Comparison of ENCODE assay signal across 1 cellular context in the genomic region with DNA sequence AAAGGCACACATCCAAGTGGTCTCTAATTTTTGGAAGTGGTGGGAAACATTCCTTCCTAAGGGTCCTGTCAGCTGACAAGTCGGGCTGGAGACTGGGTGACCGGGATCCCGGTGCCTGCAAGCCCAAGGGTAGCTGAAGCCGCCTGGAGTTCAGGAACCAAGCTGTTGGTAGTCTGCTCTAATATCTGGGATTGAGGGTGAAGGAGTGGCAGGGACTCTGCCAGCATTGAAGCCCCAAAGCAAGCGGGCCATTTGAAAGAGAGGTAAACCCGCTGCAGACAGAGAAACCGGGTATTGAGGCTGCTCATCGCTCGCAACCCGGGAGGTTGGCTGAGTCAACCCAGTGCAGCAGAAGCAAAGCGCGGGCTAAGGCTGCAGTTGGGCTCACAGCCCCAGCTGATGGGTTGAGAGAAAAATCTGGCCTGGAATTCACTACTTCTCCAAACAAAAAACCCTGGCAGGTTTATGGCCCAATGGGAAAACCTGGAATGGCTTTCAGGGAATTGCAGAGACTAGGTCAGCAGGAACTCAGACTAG.
TF ChIP-seq lines count a peak whose summit lies in the region.

No MANE protein-coding gene starts in this region.

TF ChIP-seq in HEK293, 187 proteins besides CTCF, POLR2A, EP300 and RAD21 (continued from another document and continues in another):
- TF ChIP-seq, protein P1, sequence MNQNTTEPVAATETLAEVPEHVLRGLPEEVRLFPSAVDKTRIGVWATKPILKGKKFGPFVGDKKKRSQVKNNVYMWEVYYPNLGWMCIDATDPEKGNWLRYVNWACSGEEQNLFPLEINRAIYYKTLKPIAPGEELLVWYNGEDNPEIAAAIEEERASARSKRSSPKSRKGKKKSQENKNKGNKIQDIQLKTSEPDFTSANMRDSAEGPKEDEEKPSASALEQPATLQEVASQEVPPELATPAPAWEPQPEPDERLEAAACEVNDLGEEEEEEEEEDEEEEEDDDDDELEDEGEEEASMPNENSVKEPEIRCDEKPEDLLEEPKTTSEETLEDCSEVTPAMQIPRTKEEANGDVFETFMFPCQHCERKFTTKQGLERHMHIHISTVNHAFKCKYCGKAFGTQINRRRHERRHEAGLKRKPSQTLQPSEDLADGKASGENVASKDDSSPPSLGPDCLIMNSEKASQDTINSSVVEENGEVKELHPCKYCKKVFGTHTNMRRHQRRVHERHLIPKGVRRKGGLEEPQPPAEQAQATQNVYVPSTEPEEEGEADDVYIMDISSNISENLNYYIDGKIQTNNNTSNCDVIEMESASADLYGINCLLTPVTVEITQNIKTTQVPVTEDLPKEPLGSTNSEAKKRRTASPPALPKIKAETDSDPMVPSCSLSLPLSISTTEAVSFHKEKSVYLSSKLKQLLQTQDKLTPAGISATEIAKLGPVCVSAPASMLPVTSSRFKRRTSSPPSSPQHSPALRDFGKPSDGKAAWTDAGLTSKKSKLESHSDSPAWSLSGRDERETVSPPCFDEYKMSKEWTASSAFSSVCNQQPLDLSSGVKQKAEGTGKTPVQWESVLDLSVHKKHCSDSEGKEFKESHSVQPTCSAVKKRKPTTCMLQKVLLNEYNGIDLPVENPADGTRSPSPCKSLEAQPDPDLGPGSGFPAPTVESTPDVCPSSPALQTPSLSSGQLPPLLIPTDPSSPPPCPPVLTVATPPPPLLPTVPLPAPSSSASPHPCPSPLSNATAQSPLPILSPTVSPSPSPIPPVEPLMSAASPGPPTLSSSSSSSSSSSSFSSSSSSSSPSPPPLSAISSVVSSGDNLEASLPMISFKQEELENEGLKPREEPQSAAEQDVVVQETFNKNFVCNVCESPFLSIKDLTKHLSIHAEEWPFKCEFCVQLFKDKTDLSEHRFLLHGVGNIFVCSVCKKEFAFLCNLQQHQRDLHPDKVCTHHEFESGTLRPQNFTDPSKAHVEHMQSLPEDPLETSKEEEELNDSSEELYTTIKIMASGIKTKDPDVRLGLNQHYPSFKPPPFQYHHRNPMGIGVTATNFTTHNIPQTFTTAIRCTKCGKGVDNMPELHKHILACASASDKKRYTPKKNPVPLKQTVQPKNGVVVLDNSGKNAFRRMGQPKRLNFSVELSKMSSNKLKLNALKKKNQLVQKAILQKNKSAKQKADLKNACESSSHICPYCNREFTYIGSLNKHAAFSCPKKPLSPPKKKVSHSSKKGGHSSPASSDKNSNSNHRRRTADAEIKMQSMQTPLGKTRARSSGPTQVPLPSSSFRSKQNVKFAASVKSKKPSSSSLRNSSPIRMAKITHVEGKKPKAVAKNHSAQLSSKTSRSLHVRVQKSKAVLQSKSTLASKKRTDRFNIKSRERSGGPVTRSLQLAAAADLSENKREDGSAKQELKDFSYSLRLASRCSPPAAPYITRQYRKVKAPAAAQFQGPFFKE (tag by site-specific recombination; IDR thresholded peaks at IDR 0.05; ENCODE audit: borderline replicate concordance) = no peak
- TF ChIP-seq ZNF366 (tag by site-specific recombination; conservative IDR thresholded peaks at IDR 0.05) = no peak
- TF ChIP-seq ZNF416 (tag by site-specific recombination; IDR thresholded peaks at IDR 0.05) = no peak
- TF ChIP-seq ZNF292 (tag by site-specific recombination; IDR thresholded peaks at IDR 0.05; ENCODE audit: borderline replicate concordance, low read depth) = no peak
- TF ChIP-seq, protein P2, sequence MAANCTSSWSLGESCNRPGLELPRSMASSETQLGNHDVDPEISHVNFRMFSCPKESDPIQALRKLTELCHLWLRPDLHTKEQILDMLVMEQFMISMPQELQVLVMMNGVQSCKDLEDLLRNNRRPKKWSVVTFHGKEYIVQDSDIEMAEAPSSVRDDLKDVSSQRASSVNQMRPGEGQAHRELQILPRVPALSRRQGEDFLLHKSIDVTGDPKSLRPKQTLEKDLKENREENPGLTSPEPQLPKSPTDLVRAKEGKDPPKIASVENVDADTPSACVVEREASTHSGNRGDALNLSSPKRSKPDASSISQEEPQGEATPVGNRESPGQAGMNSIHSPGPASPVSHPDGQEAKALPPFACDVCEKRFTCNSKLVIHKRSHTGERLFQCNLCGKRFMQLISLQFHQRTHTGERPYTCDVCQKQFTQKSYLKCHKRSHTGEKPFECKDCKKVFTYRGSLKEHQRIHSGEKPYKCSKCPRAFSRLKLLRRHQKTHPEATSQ (tag by site-specific recombination; IDR thresholded peaks at IDR 0.05) = no peak
- TF ChIP-seq ZNF621 (tag by site-specific recombination; IDR thresholded peaks at IDR 0.05) = no peak
- TF ChIP-seq, protein P3, sequence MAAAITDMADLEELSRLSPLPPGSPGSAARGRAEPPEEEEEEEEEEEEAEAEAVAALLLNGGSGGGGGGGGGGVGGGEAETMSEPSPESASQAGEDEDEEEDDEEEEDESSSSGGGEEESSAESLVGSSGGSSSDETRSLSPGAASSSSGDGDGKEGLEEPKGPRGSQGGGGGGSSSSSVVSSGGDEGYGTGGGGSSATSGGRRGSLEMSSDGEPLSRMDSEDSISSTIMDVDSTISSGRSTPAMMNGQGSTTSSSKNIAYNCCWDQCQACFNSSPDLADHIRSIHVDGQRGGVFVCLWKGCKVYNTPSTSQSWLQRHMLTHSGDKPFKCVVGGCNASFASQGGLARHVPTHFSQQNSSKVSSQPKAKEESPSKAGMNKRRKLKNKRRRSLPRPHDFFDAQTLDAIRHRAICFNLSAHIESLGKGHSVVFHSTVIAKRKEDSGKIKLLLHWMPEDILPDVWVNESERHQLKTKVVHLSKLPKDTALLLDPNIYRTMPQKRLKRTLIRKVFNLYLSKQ (tag by site-specific recombination; IDR thresholded peaks at IDR 0.05; ENCODE audit: borderline replicate concordance) = no peak
- TF ChIP-seq, protein P4, sequence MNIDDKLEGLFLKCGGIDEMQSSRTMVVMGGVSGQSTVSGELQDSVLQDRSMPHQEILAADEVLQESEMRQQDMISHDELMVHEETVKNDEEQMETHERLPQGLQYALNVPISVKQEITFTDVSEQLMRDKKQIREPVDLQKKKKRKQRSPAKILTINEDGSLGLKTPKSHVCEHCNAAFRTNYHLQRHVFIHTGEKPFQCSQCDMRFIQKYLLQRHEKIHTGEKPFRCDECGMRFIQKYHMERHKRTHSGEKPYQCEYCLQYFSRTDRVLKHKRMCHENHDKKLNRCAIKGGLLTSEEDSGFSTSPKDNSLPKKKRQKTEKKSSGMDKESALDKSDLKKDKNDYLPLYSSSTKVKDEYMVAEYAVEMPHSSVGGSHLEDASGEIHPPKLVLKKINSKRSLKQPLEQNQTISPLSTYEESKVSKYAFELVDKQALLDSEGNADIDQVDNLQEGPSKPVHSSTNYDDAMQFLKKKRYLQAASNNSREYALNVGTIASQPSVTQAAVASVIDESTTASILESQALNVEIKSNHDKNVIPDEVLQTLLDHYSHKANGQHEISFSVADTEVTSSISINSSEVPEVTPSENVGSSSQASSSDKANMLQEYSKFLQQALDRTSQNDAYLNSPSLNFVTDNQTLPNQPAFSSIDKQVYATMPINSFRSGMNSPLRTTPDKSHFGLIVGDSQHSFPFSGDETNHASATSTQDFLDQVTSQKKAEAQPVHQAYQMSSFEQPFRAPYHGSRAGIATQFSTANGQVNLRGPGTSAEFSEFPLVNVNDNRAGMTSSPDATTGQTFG (tag by site-specific recombination; IDR thresholded peaks at IDR 0.05; ENCODE audit: borderline replicate concordance) = no peak
- TF ChIP-seq ZBTB48 (tag by site-specific recombination; IDR thresholded peaks at IDR 0.05) = 0 out of 2 replicates have a peak, but pooled peaks have one; percentile 51
- TF ChIP-seq, protein P5, sequence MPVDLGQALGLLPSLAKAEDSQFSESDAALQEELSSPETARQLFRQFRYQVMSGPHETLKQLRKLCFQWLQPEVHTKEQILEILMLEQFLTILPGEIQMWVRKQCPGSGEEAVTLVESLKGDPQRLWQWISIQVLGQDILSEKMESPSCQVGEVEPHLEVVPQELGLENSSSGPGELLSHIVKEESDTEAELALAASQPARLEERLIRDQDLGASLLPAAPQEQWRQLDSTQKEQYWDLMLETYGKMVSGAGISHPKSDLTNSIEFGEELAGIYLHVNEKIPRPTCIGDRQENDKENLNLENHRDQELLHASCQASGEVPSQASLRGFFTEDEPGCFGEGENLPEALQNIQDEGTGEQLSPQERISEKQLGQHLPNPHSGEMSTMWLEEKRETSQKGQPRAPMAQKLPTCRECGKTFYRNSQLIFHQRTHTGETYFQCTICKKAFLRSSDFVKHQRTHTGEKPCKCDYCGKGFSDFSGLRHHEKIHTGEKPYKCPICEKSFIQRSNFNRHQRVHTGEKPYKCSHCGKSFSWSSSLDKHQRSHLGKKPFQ (tag by site-specific recombination; IDR thresholded peaks at IDR 0.05) = no peak
- TF ChIP-seq ZNF16 (tag by site-specific recombination; IDR thresholded peaks at IDR 0.05; ENCODE audit: low read depth) = no peak
- TF ChIP-seq ZNF223 (tag by site-specific recombination; IDR thresholded peaks at IDR 0.05) = no peak
- TF ChIP-seq, protein P6, sequence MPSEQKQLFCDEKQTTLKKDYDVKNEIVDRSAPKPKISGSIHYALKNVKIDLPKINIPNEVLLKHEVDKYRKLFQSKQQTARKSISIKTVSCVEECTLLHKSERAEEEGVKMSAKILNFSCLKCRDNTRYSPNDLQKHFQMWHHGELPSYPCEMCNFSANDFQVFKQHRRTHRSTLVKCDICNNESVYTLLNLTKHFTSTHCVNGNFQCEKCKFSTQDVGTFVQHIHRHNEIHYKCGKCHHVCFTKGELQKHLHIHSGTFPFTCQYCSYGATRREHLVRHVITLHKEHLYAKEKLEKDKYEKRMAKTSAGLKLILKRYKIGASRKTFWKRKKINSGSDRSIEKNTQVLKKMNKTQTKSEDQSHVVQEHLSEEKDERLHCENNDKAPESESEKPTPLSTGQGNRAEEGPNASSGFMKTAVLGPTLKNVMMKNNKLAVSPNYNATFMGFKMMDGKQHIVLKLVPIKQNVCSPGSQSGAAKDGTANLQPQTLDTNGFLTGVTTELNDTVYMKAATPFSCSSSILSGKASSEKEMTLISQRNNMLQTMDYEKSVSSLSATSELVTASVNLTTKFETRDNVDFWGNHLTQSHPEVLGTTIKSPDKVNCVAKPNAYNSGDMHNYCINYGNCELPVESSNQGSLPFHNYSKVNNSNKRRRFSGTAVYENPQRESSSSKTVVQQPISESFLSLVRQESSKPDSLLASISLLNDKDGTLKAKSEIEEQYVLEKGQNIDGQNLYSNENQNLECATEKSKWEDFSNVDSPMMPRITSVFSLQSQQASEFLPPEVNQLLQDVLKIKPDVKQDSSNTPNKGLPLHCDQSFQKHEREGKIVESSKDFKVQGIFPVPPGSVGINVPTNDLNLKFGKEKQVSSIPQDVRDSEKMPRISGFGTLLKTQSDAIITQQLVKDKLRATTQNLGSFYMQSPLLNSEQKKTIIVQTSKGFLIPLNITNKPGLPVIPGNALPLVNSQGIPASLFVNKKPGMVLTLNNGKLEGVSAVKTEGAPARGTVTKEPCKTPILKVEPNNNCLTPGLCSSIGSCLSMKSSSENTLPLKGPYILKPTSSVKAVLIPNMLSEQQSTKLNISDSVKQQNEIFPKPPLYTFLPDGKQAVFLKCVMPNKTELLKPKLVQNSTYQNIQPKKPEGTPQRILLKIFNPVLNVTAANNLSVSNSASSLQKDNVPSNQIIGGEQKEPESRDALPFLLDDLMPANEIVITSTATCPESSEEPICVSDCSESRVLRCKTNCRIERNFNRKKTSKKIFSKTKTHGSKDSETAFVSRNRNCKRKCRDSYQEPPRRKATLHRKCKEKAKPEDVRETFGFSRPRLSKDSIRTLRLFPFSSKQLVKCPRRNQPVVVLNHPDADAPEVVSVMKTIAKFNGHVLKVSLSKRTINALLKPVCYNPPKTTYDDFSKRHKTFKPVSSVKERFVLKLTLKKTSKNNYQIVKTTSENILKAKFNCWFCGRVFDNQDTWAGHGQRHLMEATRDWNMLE (tag by site-specific recombination; conservative IDR thresholded peaks at IDR 0.05; ENCODE audit: low read depth) = no peak
- TF ChIP-seq ZNF138 (tag by site-specific recombination; IDR thresholded peaks at IDR 0.05; ENCODE audit: borderline replicate concordance) = no peak
- TF ChIP-seq, protein P7, sequence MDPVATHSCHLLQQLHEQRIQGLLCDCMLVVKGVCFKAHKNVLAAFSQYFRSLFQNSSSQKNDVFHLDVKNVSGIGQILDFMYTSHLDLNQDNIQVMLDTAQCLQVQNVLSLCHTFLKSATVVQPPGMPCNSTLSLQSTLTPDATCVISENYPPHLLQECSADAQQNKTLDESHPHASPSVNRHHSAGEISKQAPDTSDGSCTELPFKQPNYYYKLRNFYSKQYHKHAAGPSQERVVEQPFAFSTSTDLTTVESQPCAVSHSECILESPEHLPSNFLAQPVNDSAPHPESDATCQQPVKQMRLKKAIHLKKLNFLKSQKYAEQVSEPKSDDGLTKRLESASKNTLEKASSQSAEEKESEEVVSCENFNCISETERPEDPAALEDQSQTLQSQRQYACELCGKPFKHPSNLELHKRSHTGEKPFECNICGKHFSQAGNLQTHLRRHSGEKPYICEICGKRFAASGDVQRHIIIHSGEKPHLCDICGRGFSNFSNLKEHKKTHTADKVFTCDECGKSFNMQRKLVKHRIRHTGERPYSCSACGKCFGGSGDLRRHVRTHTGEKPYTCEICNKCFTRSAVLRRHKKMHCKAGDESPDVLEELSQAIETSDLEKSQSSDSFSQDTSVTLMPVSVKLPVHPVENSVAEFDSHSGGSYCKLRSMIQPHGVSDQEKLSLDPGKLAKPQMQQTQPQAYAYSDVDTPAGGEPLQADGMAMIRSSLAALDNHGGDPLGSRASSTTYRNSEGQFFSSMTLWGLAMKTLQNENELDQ (tag by site-specific recombination; IDR thresholded peaks at IDR 0.05; ENCODE audit: low read depth) = no peak
- 0 out of 2 replicates have a peak, but pooled peaks have one; percentile 21 for TF ChIP-seq ZNF792 (tag by site-specific recombination; IDR thresholded peaks at IDR 0.05)
- no peak for TF ChIP-seq KLF9 (tag by site-specific recombination; IDR thresholded peaks at IDR 0.05; ENCODE audit: low read depth)
- no peak for TF ChIP-seq ZFHX2 (tag by site-specific recombination; conservative IDR thresholded peaks at IDR 0.05)
- no peak for TF ChIP-seq SCRT1 (tag by site-specific recombination; IDR thresholded peaks at IDR 0.05; ENCODE audit: borderline replicate concordance)
- TF ChIP-seq SCRT2 (tag by site-specific recombination; IDR thresholded peaks at IDR 0.05) = no peak
- peak; percentile 44 for TF ChIP-seq IKZF3 (tag by site-specific recombination; IDR thresholded peaks at IDR 0.05)
- TF ChIP-seq, protein P8, sequence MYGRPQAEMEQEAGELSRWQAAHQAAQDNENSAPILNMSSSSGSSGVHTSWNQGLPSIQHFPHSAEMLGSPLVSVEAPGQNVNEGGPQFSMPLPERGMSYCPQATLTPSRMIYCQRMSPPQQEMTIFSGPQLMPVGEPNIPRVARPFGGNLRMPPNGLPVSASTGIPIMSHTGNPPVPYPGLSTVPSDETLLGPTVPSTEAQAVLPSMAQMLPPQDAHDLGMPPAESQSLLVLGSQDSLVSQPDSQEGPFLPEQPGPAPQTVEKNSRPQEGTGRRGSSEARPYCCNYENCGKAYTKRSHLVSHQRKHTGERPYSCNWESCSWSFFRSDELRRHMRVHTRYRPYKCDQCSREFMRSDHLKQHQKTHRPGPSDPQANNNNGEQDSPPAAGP (tag by site-specific recombination; IDR thresholded peaks at IDR 0.05) = peak; percentile 51; the same call in 1 of the 2 replicates
- TF ChIP-seq EGR2 (tag by site-specific recombination; IDR thresholded peaks at IDR 0.05; ENCODE audit: low read depth) = no peak
- TF ChIP-seq, protein P9, sequence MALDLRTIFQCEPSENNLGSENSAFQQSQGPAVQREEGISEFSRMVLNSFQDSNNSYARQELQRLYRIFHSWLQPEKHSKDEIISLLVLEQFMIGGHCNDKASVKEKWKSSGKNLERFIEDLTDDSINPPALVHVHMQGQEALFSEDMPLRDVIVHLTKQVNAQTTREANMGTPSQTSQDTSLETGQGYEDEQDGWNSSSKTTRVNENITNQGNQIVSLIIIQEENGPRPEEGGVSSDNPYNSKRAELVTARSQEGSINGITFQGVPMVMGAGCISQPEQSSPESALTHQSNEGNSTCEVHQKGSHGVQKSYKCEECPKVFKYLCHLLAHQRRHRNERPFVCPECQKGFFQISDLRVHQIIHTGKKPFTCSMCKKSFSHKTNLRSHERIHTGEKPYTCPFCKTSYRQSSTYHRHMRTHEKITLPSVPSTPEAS (tag by site-specific recombination; IDR thresholded peaks at IDR 0.05) = no peak; the same call in 1 of the 2 replicates
- TF ChIP-seq ZSCAN16 (tag by site-specific recombination; IDR thresholded peaks at IDR 0.05) = no peak
